Comparison of ENCODE assay signal across 2 cellular contexts in the genomic region with DNA sequence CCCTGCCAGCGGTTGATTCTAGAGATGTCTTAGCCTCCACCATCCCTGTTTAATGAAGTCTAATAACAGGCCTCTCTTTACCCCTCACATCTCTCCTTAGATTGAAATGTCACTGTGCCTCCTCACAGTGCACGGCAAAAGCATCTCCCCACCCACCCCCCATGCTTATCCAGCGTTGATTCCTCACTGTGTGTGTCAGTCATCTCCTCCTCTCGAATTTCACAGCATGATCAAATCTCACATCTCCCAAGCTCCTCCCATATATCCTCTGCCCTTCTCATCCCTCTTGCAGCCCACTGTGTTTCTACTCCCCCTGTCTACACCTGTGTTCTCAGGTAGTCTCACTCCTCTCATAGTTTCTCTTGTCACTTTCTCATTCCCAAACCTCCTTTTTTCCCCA.
TF ChIP-seq lines count a peak whose summit lies in the region.

No MANE protein-coding gene starts in this region.

TF ChIP-seq in GM23338, 12 proteins besides CTCF, POLR2A, EP300 and RAD21 (continued from another document):
- TF ChIP-seq STAT1 (IDR thresholded peaks at IDR 0.05; ENCODE audit: unreplicated experiment) (no peak), EZH2 (IDR thresholded peaks at IDR 0.05; ENCODE audit: low read depth, unreplicated experiment) (no peak), POLR2AphosphoS5 (IDR thresholded peaks at IDR 0.05; ENCODE audit: low read depth) (no peak)
- TF ChIP-seq, protein P1, sequence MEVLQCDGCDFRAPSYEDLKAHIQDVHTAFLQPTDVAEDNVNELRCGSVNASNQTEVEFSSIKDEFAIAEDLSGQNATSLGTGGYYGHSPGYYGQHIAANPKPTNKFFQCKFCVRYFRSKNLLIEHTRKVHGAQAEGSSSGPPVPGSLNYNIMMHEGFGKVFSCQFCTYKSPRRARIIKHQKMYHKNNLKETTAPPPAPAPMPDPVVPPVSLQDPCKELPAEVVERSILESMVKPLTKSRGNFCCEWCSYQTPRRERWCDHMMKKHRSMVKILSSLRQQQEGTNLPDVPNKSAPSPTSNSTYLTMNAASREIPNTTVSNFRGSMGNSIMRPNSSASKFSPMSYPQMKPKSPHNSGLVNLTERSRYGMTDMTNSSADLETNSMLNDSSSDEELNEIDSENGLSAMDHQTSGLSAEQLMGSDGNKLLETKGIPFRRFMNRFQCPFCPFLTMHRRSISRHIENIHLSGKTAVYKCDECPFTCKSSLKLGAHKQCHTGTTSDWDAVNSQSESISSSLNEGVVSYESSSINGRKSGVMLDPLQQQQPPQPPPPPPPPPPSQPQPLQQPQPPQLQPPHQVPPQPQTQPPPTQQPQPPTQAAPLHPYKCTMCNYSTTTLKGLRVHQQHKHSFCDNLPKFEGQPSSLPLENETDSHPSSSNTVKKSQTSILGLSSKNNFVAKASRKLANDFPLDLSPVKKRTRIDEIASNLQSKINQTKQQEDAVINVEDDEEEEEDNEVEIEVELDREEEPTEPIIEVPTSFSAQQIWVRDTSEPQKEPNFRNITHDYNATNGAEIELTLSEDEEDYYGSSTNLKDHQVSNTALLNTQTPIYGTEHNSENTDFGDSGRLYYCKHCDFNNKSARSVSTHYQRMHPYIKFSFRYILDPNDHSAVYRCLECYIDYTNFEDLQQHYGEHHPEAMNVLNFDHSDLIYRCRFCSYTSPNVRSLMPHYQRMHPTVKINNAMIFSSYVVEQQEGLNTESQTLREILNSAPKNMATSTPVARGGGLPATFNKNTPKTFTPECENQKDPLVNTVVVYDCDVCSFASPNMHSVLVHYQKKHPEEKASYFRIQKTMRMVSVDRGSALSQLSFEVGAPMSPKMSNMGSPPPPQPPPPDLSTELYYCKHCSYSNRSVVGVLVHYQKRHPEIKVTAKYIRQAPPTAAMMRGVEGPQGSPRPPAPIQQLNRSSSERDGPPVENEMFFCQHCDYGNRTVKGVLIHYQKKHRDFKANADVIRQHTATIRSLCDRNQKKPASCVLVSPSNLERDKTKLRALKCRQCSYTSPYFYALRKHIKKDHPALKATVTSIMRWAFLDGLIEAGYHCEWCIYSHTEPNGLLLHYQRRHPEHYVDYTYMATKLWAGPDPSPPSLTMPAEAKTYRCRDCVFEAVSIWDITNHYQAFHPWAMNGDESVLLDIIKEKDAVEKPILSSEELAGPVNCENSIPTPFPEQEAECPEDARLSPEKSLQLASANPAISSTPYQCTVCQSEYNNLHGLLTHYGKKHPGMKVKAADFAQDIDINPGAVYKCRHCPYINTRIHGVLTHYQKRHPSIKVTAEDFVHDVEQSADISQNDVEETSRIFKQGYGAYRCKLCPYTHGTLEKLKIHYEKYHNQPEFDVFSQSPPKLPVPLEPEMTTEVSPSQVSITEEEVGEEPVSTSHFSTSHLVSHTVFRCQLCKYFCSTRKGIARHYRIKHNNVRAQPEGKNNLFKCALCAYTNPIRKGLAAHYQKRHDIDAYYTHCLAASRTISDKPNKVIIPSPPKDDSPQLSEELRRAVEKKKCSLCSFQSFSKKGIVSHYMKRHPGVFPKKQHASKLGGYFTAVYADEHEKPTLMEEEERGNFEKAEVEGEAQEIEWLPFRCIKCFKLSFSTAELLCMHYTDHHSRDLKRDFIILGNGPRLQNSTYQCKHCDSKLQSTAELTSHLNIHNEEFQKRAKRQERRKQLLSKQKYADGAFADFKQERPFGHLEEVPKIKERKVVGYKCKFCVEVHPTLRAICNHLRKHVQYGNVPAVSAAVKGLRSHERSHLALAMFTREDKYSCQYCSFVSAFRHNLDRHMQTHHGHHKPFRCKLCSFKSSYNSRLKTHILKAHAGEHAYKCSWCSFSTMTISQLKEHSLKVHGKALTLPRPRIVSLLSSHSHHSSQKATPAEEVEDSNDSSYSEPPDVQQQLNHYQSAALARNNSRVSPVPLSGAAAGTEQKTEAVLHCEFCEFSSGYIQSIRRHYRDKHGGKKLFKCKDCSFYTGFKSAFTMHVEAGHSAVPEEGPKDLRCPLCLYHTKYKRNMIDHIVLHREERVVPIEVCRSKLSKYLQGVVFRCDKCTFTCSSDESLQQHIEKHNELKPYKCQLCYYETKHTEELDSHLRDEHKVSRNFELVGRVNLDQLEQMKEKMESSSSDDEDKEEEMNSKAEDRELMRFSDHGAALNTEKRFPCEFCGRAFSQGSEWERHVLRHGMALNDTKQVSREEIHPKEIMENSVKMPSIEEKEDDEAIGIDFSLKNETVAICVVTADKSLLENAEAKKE (CRISPR knock-in tag; IDR thresholded peaks at IDR 0.05), result no peak
- TF ChIP-seq, protein P2, sequence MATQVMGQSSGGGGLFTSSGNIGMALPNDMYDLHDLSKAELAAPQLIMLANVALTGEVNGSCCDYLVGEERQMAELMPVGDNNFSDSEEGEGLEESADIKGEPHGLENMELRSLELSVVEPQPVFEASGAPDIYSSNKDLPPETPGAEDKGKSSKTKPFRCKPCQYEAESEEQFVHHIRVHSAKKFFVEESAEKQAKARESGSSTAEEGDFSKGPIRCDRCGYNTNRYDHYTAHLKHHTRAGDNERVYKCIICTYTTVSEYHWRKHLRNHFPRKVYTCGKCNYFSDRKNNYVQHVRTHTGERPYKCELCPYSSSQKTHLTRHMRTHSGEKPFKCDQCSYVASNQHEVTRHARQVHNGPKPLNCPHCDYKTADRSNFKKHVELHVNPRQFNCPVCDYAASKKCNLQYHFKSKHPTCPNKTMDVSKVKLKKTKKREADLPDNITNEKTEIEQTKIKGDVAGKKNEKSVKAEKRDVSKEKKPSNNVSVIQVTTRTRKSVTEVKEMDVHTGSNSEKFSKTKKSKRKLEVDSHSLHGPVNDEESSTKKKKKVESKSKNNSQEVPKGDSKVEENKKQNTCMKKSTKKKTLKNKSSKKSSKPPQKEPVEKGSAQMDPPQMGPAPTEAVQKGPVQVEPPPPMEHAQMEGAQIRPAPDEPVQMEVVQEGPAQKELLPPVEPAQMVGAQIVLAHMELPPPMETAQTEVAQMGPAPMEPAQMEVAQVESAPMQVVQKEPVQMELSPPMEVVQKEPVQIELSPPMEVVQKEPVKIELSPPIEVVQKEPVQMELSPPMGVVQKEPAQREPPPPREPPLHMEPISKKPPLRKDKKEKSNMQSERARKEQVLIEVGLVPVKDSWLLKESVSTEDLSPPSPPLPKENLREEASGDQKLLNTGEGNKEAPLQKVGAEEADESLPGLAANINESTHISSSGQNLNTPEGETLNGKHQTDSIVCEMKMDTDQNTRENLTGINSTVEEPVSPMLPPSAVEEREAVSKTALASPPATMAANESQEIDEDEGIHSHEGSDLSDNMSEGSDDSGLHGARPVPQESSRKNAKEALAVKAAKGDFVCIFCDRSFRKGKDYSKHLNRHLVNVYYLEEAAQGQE (IDR thresholded peaks at IDR 0.05; ENCODE audit: unreplicated experiment), result no peak

TF ChIP-seq in WTC11, 78 proteins besides CTCF, POLR2A, EP300 and RAD21 (continued from another document):
- TF ChIP-seq, protein P3, sequence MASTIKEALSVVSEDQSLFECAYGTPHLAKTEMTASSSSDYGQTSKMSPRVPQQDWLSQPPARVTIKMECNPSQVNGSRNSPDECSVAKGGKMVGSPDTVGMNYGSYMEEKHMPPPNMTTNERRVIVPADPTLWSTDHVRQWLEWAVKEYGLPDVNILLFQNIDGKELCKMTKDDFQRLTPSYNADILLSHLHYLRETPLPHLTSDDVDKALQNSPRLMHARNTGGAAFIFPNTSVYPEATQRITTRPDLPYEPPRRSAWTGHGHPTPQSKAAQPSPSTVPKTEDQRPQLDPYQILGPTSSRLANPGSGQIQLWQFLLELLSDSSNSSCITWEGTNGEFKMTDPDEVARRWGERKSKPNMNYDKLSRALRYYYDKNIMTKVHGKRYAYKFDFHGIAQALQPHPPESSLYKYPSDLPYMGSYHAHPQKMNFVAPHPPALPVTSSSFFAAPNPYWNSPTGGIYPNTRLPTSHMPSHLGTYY (CRISPR knock-in tag; IDR thresholded peaks at IDR 0.05), result no peak
- TF ChIP-seq, protein P4, sequence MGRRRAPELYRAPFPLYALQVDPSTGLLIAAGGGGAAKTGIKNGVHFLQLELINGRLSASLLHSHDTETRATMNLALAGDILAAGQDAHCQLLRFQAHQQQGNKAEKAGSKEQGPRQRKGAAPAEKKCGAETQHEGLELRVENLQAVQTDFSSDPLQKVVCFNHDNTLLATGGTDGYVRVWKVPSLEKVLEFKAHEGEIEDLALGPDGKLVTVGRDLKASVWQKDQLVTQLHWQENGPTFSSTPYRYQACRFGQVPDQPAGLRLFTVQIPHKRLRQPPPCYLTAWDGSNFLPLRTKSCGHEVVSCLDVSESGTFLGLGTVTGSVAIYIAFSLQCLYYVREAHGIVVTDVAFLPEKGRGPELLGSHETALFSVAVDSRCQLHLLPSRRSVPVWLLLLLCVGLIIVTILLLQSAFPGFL (CRISPR knock-in tag; IDR thresholded peaks at IDR 0.05; ENCODE audit: borderline replicate concordance), result no peak
- TF ChIP-seq, protein P5, sequence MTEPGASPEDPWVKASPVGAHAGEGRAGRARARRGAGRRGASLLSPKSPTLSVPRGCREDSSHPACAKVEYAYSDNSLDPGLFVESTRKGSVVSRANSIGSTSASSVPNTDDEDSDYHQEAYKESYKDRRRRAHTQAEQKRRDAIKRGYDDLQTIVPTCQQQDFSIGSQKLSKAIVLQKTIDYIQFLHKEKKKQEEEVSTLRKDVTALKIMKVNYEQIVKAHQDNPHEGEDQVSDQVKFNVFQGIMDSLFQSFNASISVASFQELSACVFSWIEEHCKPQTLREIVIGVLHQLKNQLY (CRISPR knock-in tag; IDR thresholded peaks at IDR 0.05), result no peak
- TF ChIP-seq TCF7 (CRISPR knock-in tag; IDR thresholded peaks at IDR 0.05; ENCODE audit: low read depth) (no peak), ELF4 (CRISPR knock-in tag; IDR thresholded peaks at IDR 0.05; ENCODE audit: low read depth) (no peak)
- TF ChIP-seq, protein P6, sequence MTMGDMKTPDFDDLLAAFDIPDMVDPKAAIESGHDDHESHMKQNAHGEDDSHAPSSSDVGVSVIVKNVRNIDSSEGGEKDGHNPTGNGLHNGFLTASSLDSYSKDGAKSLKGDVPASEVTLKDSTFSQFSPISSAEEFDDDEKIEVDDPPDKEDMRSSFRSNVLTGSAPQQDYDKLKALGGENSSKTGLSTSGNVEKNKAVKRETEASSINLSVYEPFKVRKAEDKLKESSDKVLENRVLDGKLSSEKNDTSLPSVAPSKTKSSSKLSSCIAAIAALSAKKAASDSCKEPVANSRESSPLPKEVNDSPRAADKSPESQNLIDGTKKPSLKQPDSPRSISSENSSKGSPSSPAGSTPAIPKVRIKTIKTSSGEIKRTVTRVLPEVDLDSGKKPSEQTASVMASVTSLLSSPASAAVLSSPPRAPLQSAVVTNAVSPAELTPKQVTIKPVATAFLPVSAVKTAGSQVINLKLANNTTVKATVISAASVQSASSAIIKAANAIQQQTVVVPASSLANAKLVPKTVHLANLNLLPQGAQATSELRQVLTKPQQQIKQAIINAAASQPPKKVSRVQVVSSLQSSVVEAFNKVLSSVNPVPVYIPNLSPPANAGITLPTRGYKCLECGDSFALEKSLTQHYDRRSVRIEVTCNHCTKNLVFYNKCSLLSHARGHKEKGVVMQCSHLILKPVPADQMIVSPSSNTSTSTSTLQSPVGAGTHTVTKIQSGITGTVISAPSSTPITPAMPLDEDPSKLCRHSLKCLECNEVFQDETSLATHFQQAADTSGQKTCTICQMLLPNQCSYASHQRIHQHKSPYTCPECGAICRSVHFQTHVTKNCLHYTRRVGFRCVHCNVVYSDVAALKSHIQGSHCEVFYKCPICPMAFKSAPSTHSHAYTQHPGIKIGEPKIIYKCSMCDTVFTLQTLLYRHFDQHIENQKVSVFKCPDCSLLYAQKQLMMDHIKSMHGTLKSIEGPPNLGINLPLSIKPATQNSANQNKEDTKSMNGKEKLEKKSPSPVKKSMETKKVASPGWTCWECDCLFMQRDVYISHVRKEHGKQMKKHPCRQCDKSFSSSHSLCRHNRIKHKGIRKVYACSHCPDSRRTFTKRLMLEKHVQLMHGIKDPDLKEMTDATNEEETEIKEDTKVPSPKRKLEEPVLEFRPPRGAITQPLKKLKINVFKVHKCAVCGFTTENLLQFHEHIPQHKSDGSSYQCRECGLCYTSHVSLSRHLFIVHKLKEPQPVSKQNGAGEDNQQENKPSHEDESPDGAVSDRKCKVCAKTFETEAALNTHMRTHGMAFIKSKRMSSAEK (CRISPR knock-in tag; IDR thresholded peaks at IDR 0.05; ENCODE audit: borderline replicate concordance), result no peak
- TF ChIP-seq, protein P7, sequence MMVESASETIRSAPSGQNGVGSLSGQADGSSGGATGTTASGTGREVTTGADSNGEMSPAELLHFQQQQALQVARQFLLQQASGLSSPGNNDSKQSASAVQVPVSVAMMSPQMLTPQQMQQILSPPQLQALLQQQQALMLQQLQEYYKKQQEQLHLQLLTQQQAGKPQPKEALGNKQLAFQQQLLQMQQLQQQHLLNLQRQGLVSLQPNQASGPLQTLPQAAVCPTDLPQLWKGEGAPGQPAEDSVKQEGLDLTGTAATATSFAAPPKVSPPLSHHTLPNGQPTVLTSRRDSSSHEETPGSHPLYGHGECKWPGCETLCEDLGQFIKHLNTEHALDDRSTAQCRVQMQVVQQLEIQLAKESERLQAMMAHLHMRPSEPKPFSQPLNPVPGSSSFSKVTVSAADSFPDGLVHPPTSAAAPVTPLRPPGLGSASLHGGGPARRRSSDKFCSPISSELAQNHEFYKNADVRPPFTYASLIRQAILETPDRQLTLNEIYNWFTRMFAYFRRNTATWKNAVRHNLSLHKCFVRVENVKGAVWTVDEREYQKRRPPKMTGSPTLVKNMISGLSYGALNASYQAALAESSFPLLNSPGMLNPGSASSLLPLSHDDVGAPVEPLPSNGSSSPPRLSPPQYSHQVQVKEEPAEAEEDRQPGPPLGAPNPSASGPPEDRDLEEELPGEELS (CRISPR knock-in tag; IDR thresholded peaks at IDR 0.05), result no peak
